Comparison of ENCODE assay signal across 11 cellular contexts in the genomic region with DNA sequence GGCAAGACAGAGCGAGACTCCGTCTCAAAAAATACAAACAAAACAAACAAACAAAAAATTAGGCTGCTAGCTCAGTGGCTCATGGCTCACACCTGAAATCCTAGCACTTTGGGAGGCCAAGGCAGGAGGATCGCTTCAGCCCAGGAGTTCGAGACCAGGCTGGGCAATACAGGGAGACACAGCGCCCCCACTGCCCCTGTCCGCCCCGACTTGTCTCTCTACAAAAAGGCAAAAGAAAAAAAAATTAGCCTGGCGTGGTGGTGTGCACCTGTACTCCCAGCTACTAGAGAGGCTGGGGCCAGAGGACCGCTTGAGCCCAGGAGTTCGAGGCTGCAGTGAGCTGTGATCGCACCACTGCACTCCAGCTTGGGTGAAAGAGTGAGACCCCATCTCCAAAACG. TPM values are rescaled to one million over a fixed set of nuclear protein-coding genes. Genes with fewer than 3 reads are reported as not detected.
DNase-seq lines count a peak whose midpoint lies in the region; TF ChIP-seq lines count a peak whose summit lies in the region.
"Had no signal": no experiment of that assay in that cellular context is flagged by ENCODE, and none has a peak within 500 bp of the region (broad histone marks: within the 10 kb centered on the region; RNA-seq: fewer than 3 reads in every experiment).

No MANE protein-coding gene starts in this region.

- TF ChIP-seq RAD21 in SK-N-SH (IDR thresholded peaks at IDR 0.05; ENCODE audit: low read length) = no peak

- H4K20me1 ChIP-seq in SK-N-SH (ENCODE audit: insufficient read depth) = no peaks in the 10 kb centered on the region

- POLR2A ChIA-PET in CD4-positive, alpha-beta memory T cell (lab: Charles Lee; ENCODE audit: partially characterized antibody) = no interaction called here
- POLR2A ChIA-PET in SK-N-SH (lab: Yijun Ruan, JAX) = no interaction called here

- no peaks in the 10 kb centered on the region for H3K4me1 ChIP-seq in CD4-positive, alpha-beta memory T cell (ENCODE audit: insufficient read depth, low read length)
- H3K4me1 ChIP-seq in HUES64 (ENCODE audit: insufficient read depth, low read length) (peaks cover 33% of the 10 kb centered on the region), SK-N-SH (ENCODE audit: control insufficient read depth in 1 of 2, insufficient read depth in 2 of 2, low read depth in 1 of 2, low read length in 1 of 2) (peaks cover 0 to 8% of the 10 kb centered on the region in 2 experiments; a peak in 1 of 4 replicates)

- no peaks in the 10 kb centered on the region for H3K9me2 ChIP-seq in SK-N-SH

- H3K27ac Mint-ChIP-seq in CD4-positive, alpha-beta memory T cell = no peak overlapping the region
- H3K27ac Mint-ChIP-seq in chondrocyte (ENCODE audit: unreplicated experiment) = no peak overlapping the region
- H3K27ac Mint-ChIP-seq in nephron progenitor cell = no peak overlapping the region

- H3K4me2 ChIP-seq in SK-N-SH = no peak overlapping the region

- H3K36me3 ChIP-seq in CD4-positive, alpha-beta memory T cell (ENCODE audit: insufficient read depth, low read length) = no peaks in the 10 kb centered on the region
- H3K36me3 ChIP-seq in HUES64 (ENCODE audit: insufficient read depth, low read length) (peaks cover 13% of the 10 kb centered on the region; the same call in 1 of the 2 replicates), SK-N-SH (replicated peaks in 1 of 2; ENCODE audit: control insufficient read depth in 1 of 2, insufficient read depth in 2 of 2, low read length in 1 of 2) (no peaks in the 10 kb centered on the region)
- H3K36me3 ChIP-seq: heart left ventricle had no signal

- H3K27me3 Mint-ChIP-seq in CD4-positive, alpha-beta memory T cell = peaks cover 23 to 29% of the 10 kb centered on the region in 2 donors
- H3K27me3 Mint-ChIP-seq in chondrocyte (ENCODE audit: low read depth) (peaks cover 11% of the 10 kb centered on the region), nephron progenitor cell (ENCODE audit: low read depth, poor library complexity) (peaks cover 54% of the 10 kb centered on the region)

- no peaks in the 10 kb centered on the region for H3F3A ChIP-seq in SK-N-SH (replicated peaks; ENCODE audit: insufficient read depth)

- H3K4me3 ChIP-seq in CD4-positive, alpha-beta memory T cell (ENCODE audit: low read length in 2 of 2) = no peak overlapping the region
- H3K4me3 ChIP-seq in HUES64 (ENCODE audit: low read length) (0 out of 2 replicates have a peak overlapping the region, but pooled peaks have one; percentile 91), SK-N-SH (ENCODE audit: low read depth in 2 of 2, low read length in 1 of 2) (no peak overlapping the region)

- H3K27me3 ChIP-seq in CD4-positive, alpha-beta memory T cell (ENCODE audit: insufficient read depth, low read length) = peaks cover 4% of the 10 kb centered on the region
- H3K27me3 ChIP-seq in HUES64 (ENCODE audit: insufficient read depth, low read length) = peaks cover 11% of the 10 kb centered on the region; the same call in 1 of the 2 replicates
- H3K27me3 ChIP-seq in SK-N-SH (ENCODE audit: insufficient read depth) = peaks cover 16% of the 10 kb centered on the region; the same call in 1 of the 2 replicates

- no peaks in the 10 kb centered on the region for H3K79me2 ChIP-seq in SK-N-SH (ENCODE audit: insufficient read depth)

- no peak for DNase-seq in CD4-positive, alpha-beta memory T cell
- no peak for DNase-seq in chondrocyte (ENCODE audit: low spot score)
- DNase-seq in nephron progenitor cell = no peak
- DNase-seq in HT-29 (ENCODE audit: low spot score) = no peak
- DNase-seq in SK-N-SH = no peak
- no peak for DNase-seq in stimulated activated CD4-positive, alpha-beta T cell treated with anti-CD3 and anti-CD28 coated beads, Interleukin-4, amount 100 ng/mL, for 1 hour
- no peak for DNase-seq in stimulated activated CD4-positive, alpha-beta T cell treated with anti-CD3 and anti-CD28 coated beads, Interleukin-12 subunit alpha, Interleukin-12 subunit beta, amount 100 ng/mL, for 4 hours
- DNase-seq: left ventricle myocardium superior, MM.1S had no signal

- H2AFZ ChIP-seq in SK-N-SH (ENCODE audit: low read depth) = no peak overlapping the region

- H3K4me1 Mint-ChIP-seq in CD4-positive, alpha-beta memory T cell = peaks cover 4 to 10% (median 6%) of the 10 kb centered on the region in 4 donors
- H3K4me1 Mint-ChIP-seq in chondrocyte (ENCODE audit: low read depth) (peaks cover 34% of the 10 kb centered on the region), nephron progenitor cell (peaks cover 31% of the 10 kb centered on the region)

- H3K9ac ChIP-seq in HUES64 (ENCODE audit: low read depth, low read length) (no peak overlapping the region), SK-N-SH (no peak overlapping the region)

- TF ChIP-seq EP300 in SK-N-SH (IDR thresholded peaks at IDR 0.05; ENCODE audit: borderline replicate concordance in 1 of 2, low read depth in 1 of 2, low read length in 1 of 2) = no peak

- no peak for TF ChIP-seq CTCF in chondrocyte (IDR thresholded peaks at IDR 0.05)
- no peak for TF ChIP-seq CTCF in nephron progenitor cell (IDR thresholded peaks at IDR 0.05)
- TF ChIP-seq CTCF in SK-N-SH (IDR thresholded peaks at IDR 0.05) = no peak

- 89% methylated on average over 12 of the region's 12 CpGs for WGBS in HUES64
- 71% methylated on average over 12 of the region's 12 CpGs for WGBS in SK-N-SH (ENCODE audit: low lambda C conversion rate)

- intact Hi-C loops in CD4-positive, alpha-beta memory T cell (cut with micrococcal nuclease) = no loop called here

- peak overlapping the region in 7 of 8 donors; percentile 40 to 67 (median 55) for H3K4me3 Mint-ChIP-seq in CD4-positive, alpha-beta memory T cell
- H3K4me3 Mint-ChIP-seq in chondrocyte (ENCODE audit: unreplicated experiment) (peak overlapping the region; percentile 44), nephron progenitor cell (peak overlapping the region; percentile 83)

- peaks cover 0 to 2% (median 0%) of the 10 kb centered on the region in 8 donors for H3K9me3 Mint-ChIP-seq in CD4-positive, alpha-beta memory T cell
- no peaks in the 10 kb centered on the region for H3K9me3 Mint-ChIP-seq in chondrocyte (ENCODE audit: low read depth)
- no peaks in the 10 kb centered on the region for H3K9me3 Mint-ChIP-seq in nephron progenitor cell

- H3K9me3 ChIP-seq in CD4-positive, alpha-beta memory T cell (ENCODE audit: control insufficient read depth in 1 of 2, low read length in 2 of 2) = no peaks in the 10 kb centered on the region
- H3K9me3 ChIP-seq in HUES64 (ENCODE audit: insufficient read depth, low read depth, low read length) = no peaks in the 10 kb centered on the region
- H3K9me3 ChIP-seq in SK-N-SH = no peaks in the 10 kb centered on the region
- H3K9me3 ChIP-seq: heart left ventricle had no signal

- H3K27ac ChIP-seq in CD4-positive, alpha-beta memory T cell (ENCODE audit: low read depth, low read length) = no peak overlapping the region
- H3K27ac ChIP-seq in HUES64 (ENCODE audit: low read depth, low read length) = no peak overlapping the region
- no peak overlapping the region for H3K27ac ChIP-seq in SK-N-SH (ENCODE audit: low read depth in 2 of 2, low read length in 1 of 2)
- H3K27ac ChIP-seq: heart left ventricle had no signal

- no peaks in the 10 kb centered on the region for H3K36me3 Mint-ChIP-seq in CD4-positive, alpha-beta memory T cell
- H3K36me3 Mint-ChIP-seq in chondrocyte (ENCODE audit: low read depth) (no peaks in the 10 kb centered on the region), nephron progenitor cell (ENCODE audit: low read depth) (no peaks in the 10 kb centered on the region)

- CTCF ChIA-PET in CD4-positive, alpha-beta memory T cell (lab: Charles Lee; ENCODE audit: partially characterized antibody) = interaction anchor here (0.9 kb wide), 1 partner anchor 216 kb away, joined by 3 read pairs; no protein-coding TSS in a partner anchor
- CTCF ChIA-PET in SK-N-SH (lab: Yijun Ruan, JAX) = no interaction called here

TF ChIP-seq in SK-N-SH, 30 proteins besides CTCF, POLR2A, EP300 and RAD21:
- TF ChIP-seq, protein P1, sequence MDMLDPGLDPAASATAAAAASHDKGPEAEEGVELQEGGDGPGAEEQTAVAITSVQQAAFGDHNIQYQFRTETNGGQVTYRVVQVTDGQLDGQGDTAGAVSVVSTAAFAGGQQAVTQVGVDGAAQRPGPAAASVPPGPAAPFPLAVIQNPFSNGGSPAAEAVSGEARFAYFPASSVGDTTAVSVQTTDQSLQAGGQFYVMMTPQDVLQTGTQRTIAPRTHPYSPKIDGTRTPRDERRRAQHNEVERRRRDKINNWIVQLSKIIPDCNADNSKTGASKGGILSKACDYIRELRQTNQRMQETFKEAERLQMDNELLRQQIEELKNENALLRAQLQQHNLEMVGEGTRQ (IDR thresholded peaks at IDR 0.05; ENCODE audit: borderline replicate concordance, low read depth, low read length) = no peak
- no peak for TF ChIP-seq RXRA (IDR thresholded peaks at IDR 0.05; ENCODE audit: borderline replicate concordance, low read depth)

RNA-seq across cellular contexts. Expression of gene CDH1, which starts 0.5 kb away (rescaled TPM):
- total RNA-seq in CD4-positive, alpha-beta memory T cell = under 1 TPM; 0.20 to 0.55 TPM
- polyA plus RNA-seq in CD4-positive, alpha-beta memory T cell = under 1 TPM in 1 of 2 donors, not detected in 1; 0.17 TPM
- polyA plus RNA-seq in HUES64 (2013, experiment 1 of 2) = 50.8 TPM
- polyA plus RNA-seq in HUES64 (2013, experiment 2 of 2) = 48.9 TPM
- total RNA-seq in chondrocyte = 0.35 to 0.38 TPM in 2 of 3 replicates, not detected in the other
- 219 and 251 TPM in 2 replicates for total RNA-seq in HT-29 (2014; rRNA removed; shearing (Covaris generic))
- polyA plus RNA-seq in SK-N-SH (2012; rRNA removed) = not detected in 2 replicates
- 0.01 TPM in 1 of 2 replicates, not detected in the other for polyA plus RNA-seq in SK-N-SH (2012; cell fraction: cytosol; rRNA removed)
- polyA plus RNA-seq in SK-N-SH (2012; cell fraction: nucleus; rRNA removed) = not detected in 2 replicates
- total RNA-seq: left ventricle myocardium superior had no signal

Comparison
In these comparisons a context has a peak if more than half of its experiments do, and no peak if none do; other contexts are left out.
1. RNA of gene CDH1, which starts 0.5 kb away (total RNA-seq): 219 to 251 TPM in HT-29; 0.20 to 0.55 TPM in CD4-positive, alpha-beta memory T cell and 0.35 to 0.38 TPM in chondrocyte; every median in the first group is over 100 times any median in the second.
2. Peak in every context shown above with its lines, with median percentiles within 50 percentile points of each other: H3K4me3 Mint-ChIP-seq.